In the genomic region with DNA sequence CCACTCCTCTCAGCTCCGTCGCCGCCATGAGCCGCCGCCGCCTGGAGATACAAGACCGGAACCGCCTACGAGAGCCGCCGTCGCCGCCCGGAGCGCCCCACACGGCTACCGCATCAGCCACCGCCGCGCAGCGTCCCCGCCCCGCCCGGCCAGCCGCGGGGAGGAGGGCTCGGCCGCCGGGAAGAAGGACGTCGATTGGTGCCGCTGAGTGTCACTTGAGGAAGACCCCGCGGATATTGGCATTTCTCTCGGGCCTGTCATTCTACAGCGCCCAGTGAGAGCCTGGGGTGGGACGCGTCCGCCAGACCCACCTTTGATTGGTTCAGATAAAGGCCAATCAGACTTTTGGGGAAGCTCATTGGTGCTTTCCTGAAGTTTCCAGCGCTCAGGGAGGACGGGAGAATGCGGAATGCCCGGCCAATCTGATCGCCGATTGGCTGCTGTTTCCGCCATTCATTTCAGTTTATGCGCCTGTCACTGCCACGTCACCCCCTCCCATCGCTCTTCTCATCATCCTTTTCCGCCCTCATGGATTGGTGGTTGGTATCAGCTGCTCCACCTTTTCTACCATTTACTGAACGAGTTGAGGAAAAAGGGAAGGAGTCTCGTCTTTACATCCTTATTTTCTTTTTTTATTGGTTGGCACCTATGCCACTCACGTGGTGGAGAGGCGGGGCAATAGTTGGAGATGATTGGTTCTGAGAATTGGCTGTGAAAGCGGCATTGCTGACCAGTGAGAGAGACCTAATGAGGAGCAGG, we compare ENCODE assay signal across 1 cellular context.
A peak's percentile ranks its signal among the peaks of the same experiment; 100 is the strongest.
TF ChIP-seq lines count a peak whose summit lies in the region.

A gene with protein sequence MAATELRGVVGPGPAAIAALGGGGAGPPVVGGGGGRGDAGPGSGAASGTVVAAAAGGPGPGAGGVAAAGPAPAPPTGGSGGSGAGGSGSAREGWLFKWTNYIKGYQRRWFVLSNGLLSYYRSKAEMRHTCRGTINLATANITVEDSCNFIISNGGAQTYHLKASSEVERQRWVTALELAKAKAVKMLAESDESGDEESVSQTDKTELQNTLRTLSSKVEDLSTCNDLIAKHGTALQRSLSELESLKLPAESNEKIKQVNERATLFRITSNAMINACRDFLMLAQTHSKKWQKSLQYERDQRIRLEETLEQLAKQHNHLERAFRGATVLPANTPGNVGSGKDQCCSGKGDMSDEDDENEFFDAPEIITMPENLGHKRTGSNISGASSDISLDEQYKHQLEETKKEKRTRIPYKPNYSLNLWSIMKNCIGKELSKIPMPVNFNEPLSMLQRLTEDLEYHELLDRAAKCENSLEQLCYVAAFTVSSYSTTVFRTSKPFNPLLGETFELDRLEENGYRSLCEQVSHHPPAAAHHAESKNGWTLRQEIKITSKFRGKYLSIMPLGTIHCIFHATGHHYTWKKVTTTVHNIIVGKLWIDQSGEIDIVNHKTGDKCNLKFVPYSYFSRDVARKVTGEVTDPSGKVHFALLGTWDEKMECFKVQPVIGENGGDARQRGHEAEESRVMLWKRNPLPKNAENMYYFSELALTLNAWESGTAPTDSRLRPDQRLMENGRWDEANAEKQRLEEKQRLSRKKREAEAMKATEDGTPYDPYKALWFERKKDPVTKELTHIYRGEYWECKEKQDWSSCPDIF (minus strand): TSS at position 138 of the 759 bp plus-strand sequence. CDS start 110 bp downstream, at position 28.

TF ChIP-seq in GM12878, 131 proteins besides CTCF, POLR2A, EP300 and RAD21 (continued from another document):
- TF ChIP-seq, protein P1, sequence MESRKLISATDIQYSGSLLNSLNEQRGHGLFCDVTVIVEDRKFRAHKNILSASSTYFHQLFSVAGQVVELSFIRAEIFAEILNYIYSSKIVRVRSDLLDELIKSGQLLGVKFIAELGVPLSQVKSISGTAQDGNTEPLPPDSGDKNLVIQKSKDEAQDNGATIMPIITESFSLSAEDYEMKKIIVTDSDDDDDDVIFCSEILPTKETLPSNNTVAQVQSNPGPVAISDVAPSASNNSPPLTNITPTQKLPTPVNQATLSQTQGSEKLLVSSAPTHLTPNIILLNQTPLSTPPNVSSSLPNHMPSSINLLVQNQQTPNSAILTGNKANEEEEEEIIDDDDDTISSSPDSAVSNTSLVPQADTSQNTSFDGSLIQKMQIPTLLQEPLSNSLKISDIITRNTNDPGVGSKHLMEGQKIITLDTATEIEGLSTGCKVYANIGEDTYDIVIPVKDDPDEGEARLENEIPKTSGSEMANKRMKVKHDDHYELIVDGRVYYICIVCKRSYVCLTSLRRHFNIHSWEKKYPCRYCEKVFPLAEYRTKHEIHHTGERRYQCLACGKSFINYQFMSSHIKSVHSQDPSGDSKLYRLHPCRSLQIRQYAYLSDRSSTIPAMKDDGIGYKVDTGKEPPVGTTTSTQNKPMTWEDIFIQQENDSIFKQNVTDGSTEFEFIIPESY (IDR thresholded peaks at IDR 0.05): no peak; the same call in 1 of the 2 replicates
- TF ChIP-seq, protein P2, sequence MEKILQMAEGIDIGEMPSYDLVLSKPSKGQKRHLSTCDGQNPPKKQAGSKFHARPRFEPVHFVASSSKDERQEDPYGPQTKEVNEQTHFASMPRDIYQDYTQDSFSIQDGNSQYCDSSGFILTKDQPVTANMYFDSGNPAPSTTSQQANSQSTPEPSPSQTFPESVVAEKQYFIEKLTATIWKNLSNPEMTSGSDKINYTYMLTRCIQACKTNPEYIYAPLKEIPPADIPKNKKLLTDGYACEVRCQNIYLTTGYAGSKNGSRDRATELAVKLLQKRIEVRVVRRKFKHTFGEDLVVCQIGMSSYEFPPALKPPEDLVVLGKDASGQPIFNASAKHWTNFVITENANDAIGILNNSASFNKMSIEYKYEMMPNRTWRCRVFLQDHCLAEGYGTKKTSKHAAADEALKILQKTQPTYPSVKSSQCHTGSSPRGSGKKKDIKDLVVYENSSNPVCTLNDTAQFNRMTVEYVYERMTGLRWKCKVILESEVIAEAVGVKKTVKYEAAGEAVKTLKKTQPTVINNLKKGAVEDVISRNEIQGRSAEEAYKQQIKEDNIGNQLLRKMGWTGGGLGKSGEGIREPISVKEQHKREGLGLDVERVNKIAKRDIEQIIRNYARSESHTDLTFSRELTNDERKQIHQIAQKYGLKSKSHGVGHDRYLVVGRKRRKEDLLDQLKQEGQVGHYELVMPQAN (conservative IDR thresholded peaks at IDR 0.05): no peak; the same call in none of the 2 replicates
- TF ChIP-seq, protein P3, sequence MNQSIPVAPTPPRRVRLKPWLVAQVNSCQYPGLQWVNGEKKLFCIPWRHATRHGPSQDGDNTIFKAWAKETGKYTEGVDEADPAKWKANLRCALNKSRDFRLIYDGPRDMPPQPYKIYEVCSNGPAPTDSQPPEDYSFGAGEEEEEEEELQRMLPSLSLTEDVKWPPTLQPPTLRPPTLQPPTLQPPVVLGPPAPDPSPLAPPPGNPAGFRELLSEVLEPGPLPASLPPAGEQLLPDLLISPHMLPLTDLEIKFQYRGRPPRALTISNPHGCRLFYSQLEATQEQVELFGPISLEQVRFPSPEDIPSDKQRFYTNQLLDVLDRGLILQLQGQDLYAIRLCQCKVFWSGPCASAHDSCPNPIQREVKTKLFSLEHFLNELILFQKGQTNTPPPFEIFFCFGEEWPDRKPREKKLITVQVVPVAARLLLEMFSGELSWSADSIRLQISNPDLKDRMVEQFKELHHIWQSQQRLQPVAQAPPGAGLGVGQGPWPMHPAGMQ (IDR thresholded peaks at IDR 0.05; ENCODE audit: borderline replicate concordance): no peak
- TF ChIP-seq BHLHE40 (IDR thresholded peaks at IDR 0.05; ENCODE audit: borderline replicate concordance in 1 of 2, low read depth in 2 of 2, low read length in 1 of 2) (no peak), STAT3 (IDR thresholded peaks at IDR 0.05; ENCODE audit: low read depth, low read length) (no peak), SMARCA5 (IDR thresholded peaks at IDR 0.05) (no peak; the same call in 1 of the 2 replicates), YY1 (IDR thresholded peaks at IDR 0.05; ENCODE audit: low read depth, low read length) (no peak; the same call in 1 of the 2 replicates), ZSCAN29 (IDR thresholded peaks at IDR 0.05) (no peak; the same call in 1 of the 2 replicates), NFIC (IDR thresholded peaks at IDR 0.05; ENCODE audit: low read depth, low read length) (no peak; the same call in 1 of the 2 replicates), CBFB (IDR thresholded peaks at IDR 0.05; ENCODE audit: low read depth) (no peak), ZNF217 (IDR thresholded peaks at IDR 0.05) (no peak), HDAC6 (IDR thresholded peaks at IDR 0.05; ENCODE audit: unreplicated experiment) (no peak), HCFC1 (IDR thresholded peaks at IDR 0.05; ENCODE audit: low read length) (no peak; the same call in 1 of the 2 replicates), KAT2A (conservative IDR thresholded peaks at IDR 0.05; ENCODE audit: control insufficient read depth, low read depth, low read length) (no peak), POLR2AphosphoS2 (IDR thresholded peaks at IDR 0.05; ENCODE audit: low read depth, low read length) (peak; percentile 70; the same call in 1 of the 2 replicates), ZNF207 (IDR thresholded peaks at IDR 0.05; ENCODE audit: borderline replicate concordance) (peak; percentile 92; the same call in 1 of the 2 replicates), DPF2 (IDR thresholded peaks at IDR 0.05) (peak; percentile 100), PML (IDR thresholded peaks at IDR 0.05; ENCODE audit: low read length) (no peak), ZBED1 (IDR thresholded peaks at IDR 0.05; ENCODE audit: borderline replicate concordance) (no peak), SREBF2 (IDR thresholded peaks at IDR 0.05; ENCODE audit: low read length) (no peak), RB1 (IDR thresholded peaks at IDR 0.05; ENCODE audit: borderline replicate concordance) (peak; percentile 84; the same call in 1 of the 2 replicates), NFYA (IDR thresholded peaks at IDR 0.05; ENCODE audit: borderline replicate concordance, low read depth, low read length) (peak; percentile 99), WRNIP1 (IDR thresholded peaks at IDR 0.05; ENCODE audit: borderline replicate concordance, low read depth, low read length) (no peak), PAX5 (IDR thresholded peaks at IDR 0.05; ENCODE audit: borderline replicate concordance, low read depth, low read length) (no peak), CHD4 (IDR thresholded peaks at IDR 0.05) (no peak), RFX5 (IDR thresholded peaks at IDR 0.05; ENCODE audit: low read depth, low read length) (peak; percentile 74; the same call in 1 of the 2 replicates), SMC3 (IDR thresholded peaks at IDR 0.05; ENCODE audit: borderline replicate concordance, low read length) (no peak), RELA (IDR thresholded peaks at IDR 0.05; ENCODE audit: borderline replicate concordance, partially characterized antibody) (peak; percentile 65), GABPA (IDR thresholded peaks at IDR 0.05; ENCODE audit: low read depth) (peak; percentile 84)
- TF ChIP-seq, protein P4, sequence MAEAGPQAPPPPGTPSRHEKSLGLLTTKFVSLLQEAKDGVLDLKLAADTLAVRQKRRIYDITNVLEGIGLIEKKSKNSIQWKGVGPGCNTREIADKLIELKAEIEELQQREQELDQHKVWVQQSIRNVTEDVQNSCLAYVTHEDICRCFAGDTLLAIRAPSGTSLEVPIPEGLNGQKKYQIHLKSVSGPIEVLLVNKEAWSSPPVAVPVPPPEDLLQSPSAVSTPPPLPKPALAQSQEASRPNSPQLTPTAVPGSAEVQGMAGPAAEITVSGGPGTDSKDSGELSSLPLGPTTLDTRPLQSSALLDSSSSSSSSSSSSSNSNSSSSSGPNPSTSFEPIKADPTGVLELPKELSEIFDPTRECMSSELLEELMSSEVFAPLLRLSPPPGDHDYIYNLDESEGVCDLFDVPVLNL (IDR thresholded peaks at IDR 0.05; ENCODE audit: low read depth, low read length): 0 out of 2 replicates have a peak, but pooled peaks have one; percentile 13
- TF ChIP-seq, protein P5, sequence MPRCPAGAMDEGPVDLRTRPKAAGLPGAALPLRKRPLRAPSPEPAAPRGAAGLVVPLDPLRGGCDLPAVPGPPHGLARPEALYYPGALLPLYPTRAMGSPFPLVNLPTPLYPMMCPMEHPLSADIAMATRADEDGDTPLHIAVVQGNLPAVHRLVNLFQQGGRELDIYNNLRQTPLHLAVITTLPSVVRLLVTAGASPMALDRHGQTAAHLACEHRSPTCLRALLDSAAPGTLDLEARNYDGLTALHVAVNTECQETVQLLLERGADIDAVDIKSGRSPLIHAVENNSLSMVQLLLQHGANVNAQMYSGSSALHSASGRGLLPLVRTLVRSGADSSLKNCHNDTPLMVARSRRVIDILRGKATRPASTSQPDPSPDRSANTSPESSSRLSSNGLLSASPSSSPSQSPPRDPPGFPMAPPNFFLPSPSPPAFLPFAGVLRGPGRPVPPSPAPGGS (IDR thresholded peaks at IDR 0.05; ENCODE audit: borderline replicate concordance, insufficient read depth, low read depth, low read length, poor library complexity, severe bottlenecking): no peak
- TF ChIP-seq, protein P6, sequence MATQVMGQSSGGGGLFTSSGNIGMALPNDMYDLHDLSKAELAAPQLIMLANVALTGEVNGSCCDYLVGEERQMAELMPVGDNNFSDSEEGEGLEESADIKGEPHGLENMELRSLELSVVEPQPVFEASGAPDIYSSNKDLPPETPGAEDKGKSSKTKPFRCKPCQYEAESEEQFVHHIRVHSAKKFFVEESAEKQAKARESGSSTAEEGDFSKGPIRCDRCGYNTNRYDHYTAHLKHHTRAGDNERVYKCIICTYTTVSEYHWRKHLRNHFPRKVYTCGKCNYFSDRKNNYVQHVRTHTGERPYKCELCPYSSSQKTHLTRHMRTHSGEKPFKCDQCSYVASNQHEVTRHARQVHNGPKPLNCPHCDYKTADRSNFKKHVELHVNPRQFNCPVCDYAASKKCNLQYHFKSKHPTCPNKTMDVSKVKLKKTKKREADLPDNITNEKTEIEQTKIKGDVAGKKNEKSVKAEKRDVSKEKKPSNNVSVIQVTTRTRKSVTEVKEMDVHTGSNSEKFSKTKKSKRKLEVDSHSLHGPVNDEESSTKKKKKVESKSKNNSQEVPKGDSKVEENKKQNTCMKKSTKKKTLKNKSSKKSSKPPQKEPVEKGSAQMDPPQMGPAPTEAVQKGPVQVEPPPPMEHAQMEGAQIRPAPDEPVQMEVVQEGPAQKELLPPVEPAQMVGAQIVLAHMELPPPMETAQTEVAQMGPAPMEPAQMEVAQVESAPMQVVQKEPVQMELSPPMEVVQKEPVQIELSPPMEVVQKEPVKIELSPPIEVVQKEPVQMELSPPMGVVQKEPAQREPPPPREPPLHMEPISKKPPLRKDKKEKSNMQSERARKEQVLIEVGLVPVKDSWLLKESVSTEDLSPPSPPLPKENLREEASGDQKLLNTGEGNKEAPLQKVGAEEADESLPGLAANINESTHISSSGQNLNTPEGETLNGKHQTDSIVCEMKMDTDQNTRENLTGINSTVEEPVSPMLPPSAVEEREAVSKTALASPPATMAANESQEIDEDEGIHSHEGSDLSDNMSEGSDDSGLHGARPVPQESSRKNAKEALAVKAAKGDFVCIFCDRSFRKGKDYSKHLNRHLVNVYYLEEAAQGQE (IDR thresholded peaks at IDR 0.05; ENCODE audit: low read depth, low read length): no peak
- TF ChIP-seq, protein P7, sequence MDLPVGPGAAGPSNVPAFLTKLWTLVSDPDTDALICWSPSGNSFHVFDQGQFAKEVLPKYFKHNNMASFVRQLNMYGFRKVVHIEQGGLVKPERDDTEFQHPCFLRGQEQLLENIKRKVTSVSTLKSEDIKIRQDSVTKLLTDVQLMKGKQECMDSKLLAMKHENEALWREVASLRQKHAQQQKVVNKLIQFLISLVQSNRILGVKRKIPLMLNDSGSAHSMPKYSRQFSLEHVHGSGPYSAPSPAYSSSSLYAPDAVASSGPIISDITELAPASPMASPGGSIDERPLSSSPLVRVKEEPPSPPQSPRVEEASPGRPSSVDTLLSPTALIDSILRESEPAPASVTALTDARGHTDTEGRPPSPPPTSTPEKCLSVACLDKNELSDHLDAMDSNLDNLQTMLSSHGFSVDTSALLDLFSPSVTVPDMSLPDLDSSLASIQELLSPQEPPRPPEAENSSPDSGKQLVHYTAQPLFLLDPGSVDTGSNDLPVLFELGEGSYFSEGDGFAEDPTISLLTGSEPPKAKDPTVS (IDR thresholded peaks at IDR 0.05; ENCODE audit: low read depth, low read length): peak; percentile 81
